8 cellular contexts compared by ENCODE assay signal in genomic region chr2:169363570-169364150, GRCh38. TPM values are rescaled to one million over a fixed set of nuclear protein-coding genes. Genes with fewer than 3 reads are reported as not detected.
DNase-seq lines count a peak whose midpoint lies in the region; TF ChIP-seq lines count a peak whose summit lies in the region.

No MANE protein-coding gene starts in this region.

- peak overlapping the region; percentile 36 for H3K27ac Mint-ChIP-seq in neural progenitor cell

- peaks cover 8% of the 10 kb centered on the region for H3K27me3 ChIP-seq in neural progenitor cell

- peaks cover 15% of the 10 kb centered on the region for H3K27me3 Mint-ChIP-seq in neural progenitor cell (ENCODE audit: insufficient read depth, low read depth)

- H3K9me3 ChIP-seq in neural progenitor cell (ENCODE audit: low read depth) = no peaks in the 10 kb centered on the region

- peak overlapping the region; percentile 49 for H3K9ac ChIP-seq in neural progenitor cell

- H3F3A ChIP-seq in neural progenitor cell (ENCODE audit: low read depth) = peaks cover 58% of the 10 kb centered on the region

- H3K27ac ChIP-seq in neural progenitor cell = peak overlapping the region; percentile 99
- H3K27ac ChIP-seq in urinary bladder (ENCODE audit: low read depth) = no peak overlapping the region

- 2% methylated on average over 26 of the region's 26 CpGs for WGBS in urinary bladder

- H3K4me1 ChIP-seq in neural progenitor cell (peaks cover 40% of the 10 kb centered on the region), urinary bladder (ENCODE audit: insufficient read depth) (no peaks in the 10 kb centered on the region)

- H2AFZ ChIP-seq in neural progenitor cell (replicated peaks) = no peak overlapping the region

- peaks cover 4% of the 10 kb centered on the region for H3K36me3 ChIP-seq in neural progenitor cell
- no peaks in the 10 kb centered on the region for H3K36me3 ChIP-seq in urinary bladder (ENCODE audit: insufficient read depth)

- DNase-seq in activated naive CD4-positive, alpha-beta T cell treated with Interleukin-2 at 50 U/mL for 16 hours = peak; percentile 57
- DNase-seq in activated naive CD4-positive, alpha-beta T cell (lab: John Stamatoyannopoulos, UW) = no peak
- DNase-seq in KBM-7 (peak; percentile 21), fibroblast of mammary gland (ENCODE audit: low read depth) (peak; percentile 7), neural progenitor cell (ENCODE audit: low spot score) (peak; percentile 76), MV-4-11 (lab: John Stamatoyannopoulos, UW) (no peak)
- DNase-seq in activated CD8-positive, alpha-beta memory T cell treated with anti-CD3 and anti-CD28 coated beads for 24 hours = peak; percentile 74

- peaks cover 34% of the 10 kb centered on the region for H3K4me1 Mint-ChIP-seq in neural progenitor cell

- peaks cover 23% of the 10 kb centered on the region for H4K20me1 ChIP-seq in neural progenitor cell (ENCODE audit: low read depth)

- H3K9me3 Mint-ChIP-seq in neural progenitor cell = no peaks in the 10 kb centered on the region

- in situ Hi-C loops in KBM-7 (cut with MboI; ENCODE audit: low pct_unique_long_range_greater_than_20kb, low sequenced_read_pairs) = no loop called here

- H3K4me3 ChIP-seq in fibroblast of mammary gland (ENCODE audit: control insufficient read depth, low read depth, low read length) (peak overlapping the region; percentile 29), neural progenitor cell (peak overlapping the region; percentile 93), urinary bladder (ENCODE audit: low read depth, low read length) (peak overlapping the region; percentile 47)

- peak overlapping the region; percentile 89 for H3K4me3 Mint-ChIP-seq in neural progenitor cell

- peaks cover 45% of the 10 kb centered on the region for H3K79me2 ChIP-seq in neural progenitor cell (ENCODE audit: low read depth)

- peak overlapping the region; percentile 90 for H3K4me2 ChIP-seq in neural progenitor cell

- peaks cover 4% of the 10 kb centered on the region for H3K36me3 Mint-ChIP-seq in neural progenitor cell

- TF ChIP-seq CTCF in fibroblast of mammary gland (conservative IDR thresholded peaks at IDR 0.05; ENCODE audit: control insufficient read depth, insufficient read depth, low read depth, low read length) (no peak), neural progenitor cell (IDR thresholded peaks at IDR 0.05) (peak; percentile 30)

RNA-seq across cellular contexts. Expression of gene LRP2, which starts 1.3 kb away (rescaled TPM):
- total RNA-seq in neural progenitor cell (ENCODE audit: low replicate concordance) = 143 and 151 TPM in 2 replicates
- total RNA-seq in urinary bladder = 0.26 TPM
- polyA plus RNA-seq in urinary bladder = not detected

Comparison
In these comparisons a context has a peak if more than half of its experiments do, and no peak if none do; other contexts are left out.
1. DNase-seq: peak in activated naive CD4-positive, alpha-beta T cell treated with Interleukin-2 at 50 U/mL for 16 hours (single experiment), KBM-7 (single experiment), activated CD8-positive, alpha-beta memory T cell treated with anti-CD3 and anti-CD28 coated beads for 24 hours (single experiment), fibroblast of mammary gland (single experiment) and neural progenitor cell (single experiment); none in activated naive CD4-positive, alpha-beta T cell (0 of 4) and MV-4-11 (single experiment).
2. H3K4me3 ChIP-seq: peak in every context shown above with its lines; median percentile 93 in neural progenitor cell; 47 in urinary bladder; 29 in fibroblast of mammary gland.
3. RNA of gene LRP2, which starts 1.3 kb away (total RNA-seq): 143 to 151 TPM in neural progenitor cell; 0.26 TPM in urinary bladder (single experiment); every median in the first group is over 100 times any median in the second.